ENCODE assay signal across 25 cellular contexts in genomic region chr16:84243732-84244131, GRCh38. TPM values are rescaled to one million over a fixed set of nuclear protein-coding genes. Genes with fewer than 3 reads are reported as not detected.
"Had no signal": no experiment of that assay in that cellular context is flagged by ENCODE, and none has a peak within 500 bp of the region (broad histone marks: within the 10 kb centered on the region; RNA-seq: fewer than 3 reads in every experiment).

No MANE protein-coding gene starts in this region.

- H3K27ac ChIP-seq: KMS-11 had no signal

- ATAC-seq: activated T-helper 17 cell treated with anti-CD3 and anti-CD28 coated beads, Interleukin-2, amount 50 U/mL, for 72 hours; Panc1; Right ventricle myocardium inferior had no signal

- H3K27me3 ChIP-seq: MG63 had no signal

- H3K4me2 ChIP-seq: KMS-11 had no signal

- DNase-seq: activated CD4-positive, alpha-beta memory T cell treated with anti-CD3 and anti-CD28 coated beads, Interleukin-2, amount 10 ng/mL, durations not matched to agents 7 days and 5 days; activated CD4-positive, alpha-beta T cell treated with anti-CD3 and anti-CD28 coated beads for 1 hour; activated CD4-positive, alpha-beta T cell treated with anti-CD3 and anti-CD28 coated beads, Interleukin-2, amount 10 ng/mL, durations not matched to agents 24 days and 14 days; activated gamma-delta T cell; activated naive CD4-positive, alpha-beta T cell treated with anti-CD3 and anti-CD28 coated beads for 36 hours; activated T-cell treated with anti-CD3 and anti-CD28 coated beads for 4 hours; activated T-cell treated with anti-CD3 and anti-CD28 coated beads, Interleukin-2, amount 50 U/mL, for 48 hours; amygdala; MG63; MV-4-11; NCI-H1105 treated with DMSO at 0.1 percent for 48 hours; NCI-H1436 treated with DMSO at 0.1 percent for 48 hours; NCI-H187; NCI-H2081; NCI-H446 treated with DMSO at 0.1 percent for 48 hours; NCI-H524 treated with DMSO at 0.1 percent for 48 hours; NCI-H748 treated with DMSO at 0.1 percent for 48 hours; OCI-M1; RPMI8226 had no signal

- H3K4me3 ChIP-seq: MG63 had no signal

- FAIRE-seq: astrocyte had no signal

- H3K36me3 ChIP-seq: MG63 had no signal

- H3K9ac ChIP-seq: KMS-11 had no signal

- H3K9me3 ChIP-seq: MG63 had no signal

RNA-seq across cellular contexts. Expression of gene KCNG4, which starts 3.9 kb away (rescaled TPM):
- total RNA-seq: activated CD4-positive, alpha-beta memory T cell treated with anti-CD3 and anti-CD28 coated beads, Interleukin-2, amount 10 ng/mL, durations not matched to agents 7 days and 5 days; activated CD4-positive, alpha-beta T cell treated with anti-CD3 and anti-CD28 coated beads, Interleukin-2, amount 10 ng/mL, durations not matched to agents 24 days and 14 days; activated CD8-positive, alpha-beta memory T cell treated with anti-CD3 and anti-CD28 coated beads for 36 hours; activated naive CD4-positive, alpha-beta T cell treated with anti-CD3 and anti-CD28 coated beads for 36 hours; activated T-helper 17 cell treated with anti-CD3 and anti-CD28 coated beads, Interleukin-2, amount 50 U/mL, for 72 hours; astrocyte; Right ventricle myocardium inferior had no signal

RNA-seq across cellular contexts. Expression of gene WFDC1, which starts 50.9 kb away (rescaled TPM):
- total RNA-seq: activated CD4-positive, alpha-beta memory T cell treated with anti-CD3 and anti-CD28 coated beads, Interleukin-2, amount 10 ng/mL, durations not matched to agents 7 days and 5 days; activated CD4-positive, alpha-beta T cell treated with anti-CD3 and anti-CD28 coated beads, Interleukin-2, amount 10 ng/mL, durations not matched to agents 24 days and 14 days; activated CD8-positive, alpha-beta memory T cell treated with anti-CD3 and anti-CD28 coated beads for 36 hours; activated naive CD4-positive, alpha-beta T cell treated with anti-CD3 and anti-CD28 coated beads for 36 hours had no signal

RNA-seq across cellular contexts. Expression of gene ADAD2, which starts 52.8 kb away (rescaled TPM):
- total RNA-seq: activated CD4-positive, alpha-beta memory T cell treated with anti-CD3 and anti-CD28 coated beads, Interleukin-2, amount 10 ng/mL, durations not matched to agents 7 days and 5 days; activated CD4-positive, alpha-beta T cell treated with anti-CD3 and anti-CD28 coated beads, Interleukin-2, amount 10 ng/mL, durations not matched to agents 24 days and 14 days; activated T-helper 17 cell treated with anti-CD3 and anti-CD28 coated beads, Interleukin-2, amount 50 U/mL, for 72 hours; astrocyte; Right ventricle myocardium inferior had no signal
